Comparison of ENCODE assay signal across 25 cellular contexts in the genomic region with DNA sequence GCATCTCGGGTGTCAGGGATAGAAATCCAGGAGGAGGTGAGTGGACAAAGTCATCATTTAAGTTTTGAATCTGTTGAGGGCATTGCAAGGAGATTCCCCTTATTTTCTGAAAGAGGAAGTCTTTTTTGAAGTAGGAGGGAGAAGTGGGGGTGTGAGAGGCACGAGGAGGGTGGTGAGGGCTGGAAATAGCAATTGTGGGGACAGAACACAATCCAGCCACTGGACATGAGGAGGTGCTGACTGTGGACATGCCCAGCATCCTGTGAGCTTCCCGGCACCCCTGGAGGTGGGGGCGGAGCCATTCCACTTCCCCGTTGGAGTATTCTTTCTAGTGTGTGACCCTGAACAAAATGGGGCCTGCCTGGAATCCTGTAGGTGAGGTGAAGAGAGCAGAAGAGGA.
DNase-seq lines count a peak whose midpoint lies in the region; ATAC-seq, FAIRE-seq and TF ChIP-seq lines count a peak whose summit lies in the region.
"Had no signal": no experiment of that assay in that cellular context is flagged by ENCODE, and none has a peak within 500 bp of the region (broad histone marks: within the 10 kb centered on the region; RNA-seq: fewer than 3 reads in every experiment).

No MANE protein-coding gene starts in this region.

- H3K27me3 Mint-ChIP-seq in activated naive CD8-positive, alpha-beta T cell treated with anti-CD3 and anti-CD28 coated beads, Interleukin-2, amount 50 U/mL, for 24 hours, result no peaks in the 10 kb centered on the region
- H3K27me3 Mint-ChIP-seq: CD4-positive, alpha-beta memory T cell had no signal

- no peaks in the 10 kb centered on the region for H3K36me3 Mint-ChIP-seq in activated naive CD8-positive, alpha-beta T cell treated with anti-CD3 and anti-CD28 coated beads, Interleukin-2, amount 50 U/mL, for 24 hours (ENCODE audit: low read depth)

- ATAC-seq in K562 (no peak), left lung (peak; percentile 53)
- no peak for ATAC-seq in activated naive CD8-positive, alpha-beta T cell treated with anti-CD3 and anti-CD28 coated beads, Interleukin-2, amount 50 U/mL, for 24 hours

- H2AFZ ChIP-seq in K562 (ENCODE audit: low read depth, low read length), result no peak overlapping the region

- 0% methylated on average over 5 of the region's 5 CpGs for WGBS in K562 (ENCODE audit: insufficient coverage, low coverage, missing lambda C conversion rate)

- H3K9me3 Mint-ChIP-seq in activated naive CD8-positive, alpha-beta T cell treated with anti-CD3 and anti-CD28 coated beads, Interleukin-2, amount 50 U/mL, for 24 hours, result no peaks in the 10 kb centered on the region
- H3K9me3 Mint-ChIP-seq: CD4-positive, alpha-beta memory T cell; nephron progenitor cell had no signal

- in situ Hi-C loops in K562 (cut with MboI), result loop anchor here (5.0 to 25.0 kb wide), 2 partner anchors 666 to 1326 kb away; no protein-coding TSS in a partner anchor

- H3K4me3 Mint-ChIP-seq in activated naive CD8-positive, alpha-beta T cell treated with anti-CD3 and anti-CD28 coated beads, Interleukin-2, amount 50 U/mL, for 24 hours, result no peak overlapping the region
- H3K4me3 Mint-ChIP-seq: CD4-positive, alpha-beta memory T cell; nephron progenitor cell had no signal

- H3K27ac ChIP-seq in HL-60 (replicated peaks) (no peak overlapping the region), K562 (ENCODE audit: extremely low read depth, low read depth, low read length) (no peak overlapping the region), left lung (no peak overlapping the region), ascending aorta (no peak overlapping the region)
- H3K27ac ChIP-seq: KMS-11 had no signal

- H3K27me3 ChIP-seq in HL-60 (ENCODE audit: insufficient read depth, poor library complexity, severe bottlenecking), result no peaks in the 10 kb centered on the region
- peaks cover 15 to 74% of the 10 kb centered on the region in 2 experiments for H3K27me3 ChIP-seq in K562 (ENCODE audit: control insufficient read depth in 2 of 2, insufficient read depth in 2 of 2, low read length in 2 of 2)
- H3K27me3 ChIP-seq in left lung, result no peaks in the 10 kb centered on the region
- no peaks in the 10 kb centered on the region for H3K27me3 ChIP-seq in ascending aorta

- no peak for FAIRE-seq in K562 (lab: Jason Lieb, UNC)
- FAIRE-seq: frontal cortex, H1 had no signal

- no peaks in the 10 kb centered on the region for H3K36me3 ChIP-seq in K562 (ENCODE audit: control insufficient read depth, insufficient read depth, low read length)
- H3K36me3 ChIP-seq in left lung, result peaks cover 0 to 22% of the 10 kb centered on the region in 2 donors
- peaks cover 0 to 3% of the 10 kb centered on the region in 2 donors for H3K36me3 ChIP-seq in ascending aorta

- H3K4me1 ChIP-seq in K562 (replicated peaks in 1 of 2; ENCODE audit: control insufficient read depth in 2 of 2, insufficient read depth in 2 of 2, low read length in 2 of 2) (no peaks in the 10 kb centered on the region), left lung (peaks cover 0 to 26% of the 10 kb centered on the region in 2 donors), ascending aorta (peaks cover 0 to 12% of the 10 kb centered on the region in 2 donors)

- H3K9me1 ChIP-seq in K562 (ENCODE audit: control insufficient read depth, insufficient read depth, low read length), result no peaks in the 10 kb centered on the region

- no peaks in the 10 kb centered on the region for H3K79me2 ChIP-seq in K562 (ENCODE audit: control insufficient read depth, insufficient read depth, low read length)

- TF ChIP-seq CTCF in HL-60 (IDR thresholded peaks at IDR 0.05; ENCODE audit: insufficient read depth, low read length) (no peak), K562 (IDR thresholded peaks at IDR 0.05 in 2 of 3, conservative IDR thresholded peaks at IDR 0.05 in 1 of 3; ENCODE audit: insufficient read depth in 2 of 3, low read depth in 1 of 3, low read length in 3 of 3) (no peak), left lung (IDR thresholded peaks at IDR 0.05) (no peak), ascending aorta (IDR thresholded peaks at IDR 0.05) (no peak)

- no peaks in the 10 kb centered on the region; the same call in 1 of the 2 replicates for H4K20me1 ChIP-seq in K562 (replicated peaks; ENCODE audit: control insufficient read depth, insufficient read depth, low read length)

- no peak for TF ChIP-seq POLR2A in K562 (conservative IDR thresholded peaks at IDR 0.05)

- BruUV-seq in K562 (replicated peaks; lab: Mats Ljungman, UMichigan), result no TSS peak

- no peak overlapping the region for H3K9ac ChIP-seq in K562 (ENCODE audit: insufficient read depth in 1 of 2, low read depth in 2 of 2, low read length in 2 of 2)
- H3K9ac ChIP-seq: KMS-11 had no signal

- TF ChIP-seq RAD21 in K562 (CRISPR knock-in tag; conservative IDR thresholded peaks at IDR 0.05 in 1 of 2, IDR thresholded peaks at IDR 0.05 in 1 of 2), result no peak

- intact Hi-C loops in K562 (cut with micrococcal nuclease) (no loop called here), left lung (cut with DNase I) (no loop called here), ascending aorta (cut with DNase I) (no loop called here)

- H3K4me2 ChIP-seq in K562 (ENCODE audit: insufficient read depth, low read length), result no peak overlapping the region
- H3K4me2 ChIP-seq: KMS-11 had no signal

- POLR2A ChIA-PET in K562 (lab: Yijun Ruan, JAX), result no interaction called here

- DNase-seq in Ammon's horn (ENCODE audit: low spot score) (peak; percentile 21), HL-60 (ENCODE audit: low read depth in 1 of 2, low spot score in 1 of 2) (peak; percentile 7 to 18), K562 (ENCODE audit: extremely low read depth in 1 of 4, low spot score in 3 of 4) (no peak), left lung (peak in 1 of 2 donors; percentile 60), T-helper 1 cell (no peak), ascending aorta (ENCODE audit: low spot score in 2 of 2) (no peak)
- no peak for DNase-seq in activated naive CD8-positive, alpha-beta T cell treated with anti-CD3 and anti-CD28 coated beads, Interleukin-2, amount 50 U/mL, for 24 hours
- DNase-seq in central memory CD4-positive, alpha-beta T cell, result no peak
- DNase-seq: activated CD4-positive, alpha-beta T cell treated with anti-CD3 and anti-CD28 coated beads, Interleukin-2, amount 50 U/mL, for 1 hour; activated gamma-delta T cell treated with Interleukin-2 at 50 U/mL for 16 hours; amniotic stem cell; CD4-positive, alpha-beta memory T cell; DMS153; GF-D8; kidney glomerular epithelial cell; NCI-H1092; NCI-H2029 treated with DMSO at 0.1 percent for 48 hours; NCI-H446 treated with DMSO at 0.1 percent for 48 hours; nephron progenitor cell; stimulated activated CD4-positive, alpha-beta T cell treated with anti-CD3 and anti-CD28 coated beads, Interleukin-1b, Interleukin-23, amount 100 ng/mL, for 48 hours; stimulated activated naive CD4-positive, alpha-beta T cell treated with Interleukin-2 at 50 U/mL for 16 hours had no signal

- CTCF ChIA-PET in K562 (lab: Yijun Ruan, JAX; ENCODE audit: low intra/inter-chr PET ratio), result no interaction called here

- no peaks in the 10 kb centered on the region for H3K9me3 ChIP-seq in K562 (replicated peaks; ENCODE audit: control insufficient read depth, insufficient read depth, low read depth, low read length)
- no peaks in the 10 kb centered on the region for H3K9me3 ChIP-seq in left lung
- H3K9me3 ChIP-seq in ascending aorta, result no peaks in the 10 kb centered on the region

- H3K4me3 ChIP-seq in HL-60 (replicated peaks; ENCODE audit: insufficient read depth, low read length) (no peak overlapping the region), K562 (no peak overlapping the region), left lung (no peak overlapping the region), ascending aorta (no peak overlapping the region)

- no peaks in the 10 kb centered on the region for H3K4me1 Mint-ChIP-seq in activated naive CD8-positive, alpha-beta T cell treated with anti-CD3 and anti-CD28 coated beads, Interleukin-2, amount 50 U/mL, for 24 hours

- no peak for TF ChIP-seq EP300 in K562 (IDR thresholded peaks at IDR 0.05; ENCODE audit: low read length)

- H3K27ac Mint-ChIP-seq in activated naive CD8-positive, alpha-beta T cell treated with anti-CD3 and anti-CD28 coated beads, Interleukin-2, amount 50 U/mL, for 24 hours, result no peak overlapping the region
- H3K27ac Mint-ChIP-seq: nephron progenitor cell, progenitor cell of endocrine pancreas had no signal

TF ChIP-seq in K562, 482 proteins besides CTCF, POLR2A, EP300 and RAD21:
- TF ChIP-seq SPI1 (IDR thresholded peaks at IDR 0.05; ENCODE audit: borderline replicate concordance, low read depth, low read length) (peak; percentile 59; the same call in 1 of the 2 replicates), SMAD3 (CRISPR knock-in tag; conservative IDR thresholded peaks at IDR 0.05) (no peak), HDAC8 (tag; IDR thresholded peaks at IDR 0.05) (no peak)
- TF ChIP-seq, protein P1, sequence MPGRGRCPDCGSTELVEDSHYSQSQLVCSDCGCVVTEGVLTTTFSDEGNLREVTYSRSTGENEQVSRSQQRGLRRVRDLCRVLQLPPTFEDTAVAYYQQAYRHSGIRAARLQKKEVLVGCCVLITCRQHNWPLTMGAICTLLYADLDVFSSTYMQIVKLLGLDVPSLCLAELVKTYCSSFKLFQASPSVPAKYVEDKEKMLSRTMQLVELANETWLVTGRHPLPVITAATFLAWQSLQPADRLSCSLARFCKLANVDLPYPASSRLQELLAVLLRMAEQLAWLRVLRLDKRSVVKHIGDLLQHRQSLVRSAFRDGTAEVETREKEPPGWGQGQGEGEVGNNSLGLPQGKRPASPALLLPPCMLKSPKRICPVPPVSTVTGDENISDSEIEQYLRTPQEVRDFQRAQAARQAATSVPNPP (IDR thresholded peaks at IDR 0.05; ENCODE audit: borderline replicate concordance, insufficient read depth, insufficient read length), result no peak

Comparison
In these comparisons a context has a peak if more than half of its experiments do, and no peak if none do; other contexts are left out.
1. DNase-seq: peak in Ammon's horn (single experiment) and HL-60 (2 of 2); none in K562 (0 of 4), T-helper 1 cell (0 of 5), ascending aorta (0 of 2), activated naive CD8-positive, alpha-beta T cell treated with anti-CD3 and anti-CD28 coated beads, Interleukin-2, amount 50 U/mL, for 24 hours (single experiment) and central memory CD4-positive, alpha-beta T cell (single experiment).